In genomic region chr4:107156443-107156842, GRCh38 we compare ENCODE assay signal across 29 cellular contexts.
"Had no signal": no experiment of that assay in that cellular context is flagged by ENCODE, and none has a peak within 500 bp of the region (broad histone marks: within the 10 kb centered on the region; RNA-seq: fewer than 3 reads in every experiment).

No MANE protein-coding gene starts in this region.

- H3K4me1 ChIP-seq: left lung, lower lobe of right lung, right atrium auricular region, right lobe of liver, thyroid gland, transverse colon, upper lobe of left lung, vagina had no signal

- FAIRE-seq: islet of Langerhans had no signal

- DNase-seq: hypothalamus; immature natural killer cell; kidney; left colon; left lung; lower lobe of right lung; mesendoderm; naive B cell; natural killer cell; nephron progenitor cell; occipital lobe; ovary; right lobe of liver; stimulated activated CD4-positive, alpha-beta T cell treated with anti-CD3 and anti-CD28 coated beads, Interleukin-1b, Interleukin-23, amount 100 ng/mL, for 48 hours; stimulated activated CD4-positive, alpha-beta T cell treated with anti-CD3 and anti-CD28 coated beads, Interleukin-2, amount 100 ng/mL, for 48 hours; stimulated activated CD4-positive, alpha-beta T cell treated with anti-CD3 and anti-CD28 coated beads, Interleukin-4, amount 100 ng/mL, for 4 hours; stimulated activated CD8-positive, alpha-beta memory T cell treated with anti-CD3 and anti-CD28 coated beads, Interleukin-4, amount 100 ng/mL, for 48 hours; stimulated activated naive CD4-positive, alpha-beta T cell treated with Interleukin-2 at 50 U/mL for 16 hours; stimulated activated naive CD8-positive, alpha-beta T cell treated with anti-CD3 and anti-CD28 coated beads, Interleukin-15, amount 100 ng/mL, for 72 hours; substantia nigra; thyroid gland; transverse colon; upper lobe of left lung had no signal

- H3K9me3 ChIP-seq: left lung, lower lobe of right lung, neutrophil, ovary, right atrium auricular region, right lobe of liver, thyroid gland, transverse colon, upper lobe of left lung, vagina had no signal

- H3K36me3 ChIP-seq: left lung, lower lobe of right lung, neural progenitor cell, neutrophil, ovary, right atrium auricular region, right lobe of liver, thyroid gland, transverse colon, upper lobe of left lung, vagina had no signal

- H3K27ac ChIP-seq: left lung, lower lobe of right lung, neural progenitor cell, neutrophil, ovary, right atrium auricular region, right lobe of liver, thyroid gland, transverse colon, upper lobe of left lung, vagina had no signal

- H3K27me3 ChIP-seq: neural progenitor cell, neutrophil, ovary, right atrium auricular region, right lobe of liver, thyroid gland, transverse colon, upper lobe of left lung, vagina had no signal

- H3K4me3 ChIP-seq: left lung, lower lobe of right lung, neural progenitor cell, ovary, right atrium auricular region, right lobe of liver, smooth muscle cell, thyroid gland, transverse colon, upper lobe of left lung, vagina had no signal
